8 cellular contexts compared by ENCODE assay signal in genomic region chr2:237556773-237557632, GRCh38. TPM values are rescaled to one million over a fixed set of nuclear protein-coding genes. Genes with fewer than 3 reads are reported as not detected.
A peak's percentile ranks its signal among the peaks of the same experiment; 100 is the strongest.
DNase-seq lines count a peak whose midpoint lies in the region; ATAC-seq lines count a peak whose summit lies in the region.

No MANE protein-coding gene starts in this region.

- H3K56ac ChIP-seq in mesendoderm (ENCODE audit: low read length), result peak overlapping the region; percentile 5

- no peak overlapping the region for H2BK15ac ChIP-seq in mesendoderm (replicated peaks; ENCODE audit: low read depth)

- no peaks in the 10 kb centered on the region for H3K79me1 ChIP-seq in mesendoderm (ENCODE audit: low read length)

- H3K36me3 ChIP-seq in mesendoderm (ENCODE audit: control insufficient read depth, insufficient read depth, low read length), result peaks cover 2% of the 10 kb centered on the region

- no peaks in the 10 kb centered on the region for H3K4me1 ChIP-seq in mesendoderm (ENCODE audit: control insufficient read depth, low read depth, low read length)

- ATAC-seq in GM18511 (IDR thresholded peaks at IDR 0.05; ENCODE audit: unreplicated experiment), result peak; percentile 95
- peak; percentile 95 for ATAC-seq in GM21576 (IDR thresholded peaks at IDR 0.05; ENCODE audit: unreplicated experiment)
- peak; percentile 72 for ATAC-seq in HG03521 (IDR thresholded peaks at IDR 0.05; ENCODE audit: unreplicated experiment)

- H3K4me3 ChIP-seq in mesendoderm (ENCODE audit: low read length), result no peak overlapping the region

- no peak overlapping the region for H3K4me2 ChIP-seq in mesendoderm (ENCODE audit: low read length)

- no peak for DNase-seq in mesendoderm
- DNase-seq in globus pallidus (ENCODE audit: low spot score), result no peak
- no peak for DNase-seq in NOMO-1 treated with dmso at 0.1 percent for 144 hours (lab: John Stamatoyannopoulos, UW; ENCODE audit: unreplicated experiment)
- no peak for DNase-seq in NCI-H524 (lab: John Stamatoyannopoulos, UW)
- DNase-seq in SW 1271 (lab: John Stamatoyannopoulos, UW), result no peak

- no peak overlapping the region for H3K23ac ChIP-seq in mesendoderm (ENCODE audit: low read length)

- no peak overlapping the region for H2BK120ac ChIP-seq in mesendoderm (ENCODE audit: low read depth, low read length)

- H2BK5ac ChIP-seq in mesendoderm (ENCODE audit: low read length), result no peak overlapping the region

- no CpG with 5 or more reads among the region's 11 CpGs for WGBS in mesendoderm (ENCODE audit: extremely low coverage, insufficient coverage, low lambda C conversion rate)

- H3K4ac ChIP-seq in mesendoderm (ENCODE audit: low read depth, low read length), result no peak overlapping the region

- no peak overlapping the region for H4K5ac ChIP-seq in mesendoderm (ENCODE audit: low read length)

- H4K8ac ChIP-seq in mesendoderm (ENCODE audit: low read depth, low read length), result no peak overlapping the region

- H3K9ac ChIP-seq in mesendoderm (ENCODE audit: low read length), result no peak overlapping the region

- H3K18ac ChIP-seq in mesendoderm (ENCODE audit: low read length), result no peak overlapping the region

- H3K27me3 ChIP-seq in mesendoderm (ENCODE audit: insufficient read depth, low read length, poor library complexity), result no peaks in the 10 kb centered on the region

- H2AK5ac ChIP-seq in mesendoderm (ENCODE audit: low read length), result no peak overlapping the region

- H3K27ac ChIP-seq in mesendoderm (ENCODE audit: low read depth, low read length), result no peak overlapping the region

- H3K79me2 ChIP-seq in mesendoderm (ENCODE audit: control insufficient read depth, insufficient read depth, low read length), result no peaks in the 10 kb centered on the region

RNA-seq across cellular contexts. Expression of gene PRLH, which starts 9.4 kb away (rescaled TPM):
- not detected for polyA plus RNA-seq in mesendoderm (2013, experiment 1 of 2)
- not detected for polyA plus RNA-seq in mesendoderm (2013, experiment 2 of 2)

RNA-seq across cellular contexts. Expression of gene RAB17, which starts 33.5 kb away (rescaled TPM):
- 111 TPM for polyA plus RNA-seq in mesendoderm (2013, experiment 1 of 2)
- 108 TPM for polyA plus RNA-seq in mesendoderm (2013, experiment 2 of 2)
